8 cellular contexts compared by ENCODE assay signal in genomic region chr5:143401846-143402463, GRCh38. TPM values are rescaled to one million over a fixed set of nuclear protein-coding genes. Genes with fewer than 3 reads are reported as not detected.
DNase-seq lines count a peak whose midpoint lies in the region; ATAC-seq and TF ChIP-seq lines count a peak whose summit lies in the region.

No MANE protein-coding gene starts in this region.

- peak overlapping the region; percentile 66 for H3K27ac Mint-ChIP-seq in HFFc6

- H3K4me3 ChIP-seq in adrenal gland (peak overlapping the region; percentile 46 to 98 (median 85)), subcutaneous abdominal adipose tissue (ENCODE audit: low read depth in 1 of 5, low read length in 5 of 5) (peak overlapping the region; percentile 90 to 95 (median 93))

- no peaks in the 10 kb centered on the region for H3K9me3 Mint-ChIP-seq in HFFc6

- peak overlapping the region; percentile 94 for H3K4me3 Mint-ChIP-seq in HFFc6

- peaks cover 2% of the 10 kb centered on the region for H3K27me3 Mint-ChIP-seq in HFFc6 (ENCODE audit: insufficient read depth)

- H3K4me1 Mint-ChIP-seq in HFFc6 (ENCODE audit: low read depth): peaks cover 75% of the 10 kb centered on the region

- H3K36me3 Mint-ChIP-seq in HFFc6 (ENCODE audit: low read depth): peaks cover 40% of the 10 kb centered on the region

- H3K27me3 ChIP-seq in adrenal gland (no peaks in the 10 kb centered on the region), subcutaneous abdominal adipose tissue (ENCODE audit: control insufficient read depth in 5 of 5, insufficient read depth in 4 of 5, low read length in 5 of 5) (no peaks in the 10 kb centered on the region)

- no peak for ATAC-seq in HG02973 (IDR thresholded peaks at IDR 0.05; ENCODE audit: unreplicated experiment)

- 20 to 25% (median 24%) methylated on average over 19 of the region's 19 CpGs for WGBS in adrenal gland, 4 donors

- DNase-seq in Ammon's horn (ENCODE audit: low spot score) (peak; percentile 20), HFFc6 (no peak), adrenal gland (no peak), kidney tubule cell (ENCODE audit: low spot score) (peak; percentile 12), NCI-H774 (lab: John Stamatoyannopoulos, UW) (no peak), SIG-M5 (lab: John Stamatoyannopoulos, UW) (no peak)

- TF ChIP-seq CTCF in HFFc6 (IDR thresholded peaks at IDR 0.05) (no peak), adrenal gland (IDR thresholded peaks at IDR 0.05) (no peak)

- intact Hi-C loops in adrenal gland (cut with DNase I): loop anchor here in 1 of 2 donors (10.0 kb wide), 2 partner anchors 397 to 423 kb away; no protein-coding TSS in a partner anchor

- peaks cover 10 to 36% of the 10 kb centered on the region in 2 donors for H3K4me1 ChIP-seq in adrenal gland (replicated peaks in 1 of 2)
- H3K4me1 ChIP-seq in subcutaneous abdominal adipose tissue (ENCODE audit: control insufficient read depth in 5 of 5, insufficient read depth in 5 of 5, low read length in 5 of 5): peaks cover 4 to 52% (median 29%) of the 10 kb centered on the region in 5 donors

- peaks cover 0 to 4% (median 0%) of the 10 kb centered on the region in 3 donors for H3K9me3 ChIP-seq in adrenal gland (replicated peaks in 1 of 3)
- no peaks in the 10 kb centered on the region for H3K9me3 ChIP-seq in subcutaneous abdominal adipose tissue (ENCODE audit: control insufficient read depth in 5 of 5, low read length in 5 of 5)

- H3K36me3 ChIP-seq in adrenal gland (replicated peaks in 1 of 2): peaks cover 0 to 4% of the 10 kb centered on the region in 2 donors
- peaks cover 0 to 10% (median 0%) of the 10 kb centered on the region in 5 donors for H3K36me3 ChIP-seq in subcutaneous abdominal adipose tissue (ENCODE audit: control insufficient read depth in 5 of 5, insufficient read depth in 5 of 5, low read length in 5 of 5)

- H3K27ac ChIP-seq in adrenal gland (peak overlapping the region in 3 of 5 donors; percentile 94 to 97 (median 95)), subcutaneous abdominal adipose tissue (ENCODE audit: low read depth, low read length) (peak overlapping the region; percentile 100)

- TF ChIP-seq POLR2A in adrenal gland (IDR thresholded peaks at IDR 0.05): no peak

- H3K9ac ChIP-seq in subcutaneous abdominal adipose tissue (ENCODE audit: low read length in 5 of 5): peak overlapping the region; percentile 87 to 96 (median 92)

RNA-seq across cellular contexts. Expression of gene NR3C1, which starts 1.5 kb away (rescaled TPM):
- total RNA-seq in HFFc6 (2021; fragmentation: NEBNext Ultra II Directional; extraction: Animal tissue kit (Norgen Biotek cat#: 25700)): 10 to 100 TPM; 61.6 to 86.9 (median 71.5) TPM
- 10 to 100 TPM; 16.7 to 35.5 (median 31.1) TPM for total RNA-seq in adrenal gland
- polyA plus RNA-seq in adrenal gland: 10 to 100 TPM in 2 of 3 donors, 1 to 10 TPM in 1; 7.5 to 15.8 (median 10.2) TPM

Comparison
In these comparisons a context has a peak if more than half of its experiments do, and no peak if none do; other contexts are left out.
1. DNase-seq: peak in Ammon's horn (single experiment) and kidney tubule cell (single experiment); none in HFFc6 (single experiment), adrenal gland (0 of 7), NCI-H774 (single experiment) and SIG-M5 (single experiment).